8 cellular contexts compared by ENCODE assay signal in the genomic region with DNA sequence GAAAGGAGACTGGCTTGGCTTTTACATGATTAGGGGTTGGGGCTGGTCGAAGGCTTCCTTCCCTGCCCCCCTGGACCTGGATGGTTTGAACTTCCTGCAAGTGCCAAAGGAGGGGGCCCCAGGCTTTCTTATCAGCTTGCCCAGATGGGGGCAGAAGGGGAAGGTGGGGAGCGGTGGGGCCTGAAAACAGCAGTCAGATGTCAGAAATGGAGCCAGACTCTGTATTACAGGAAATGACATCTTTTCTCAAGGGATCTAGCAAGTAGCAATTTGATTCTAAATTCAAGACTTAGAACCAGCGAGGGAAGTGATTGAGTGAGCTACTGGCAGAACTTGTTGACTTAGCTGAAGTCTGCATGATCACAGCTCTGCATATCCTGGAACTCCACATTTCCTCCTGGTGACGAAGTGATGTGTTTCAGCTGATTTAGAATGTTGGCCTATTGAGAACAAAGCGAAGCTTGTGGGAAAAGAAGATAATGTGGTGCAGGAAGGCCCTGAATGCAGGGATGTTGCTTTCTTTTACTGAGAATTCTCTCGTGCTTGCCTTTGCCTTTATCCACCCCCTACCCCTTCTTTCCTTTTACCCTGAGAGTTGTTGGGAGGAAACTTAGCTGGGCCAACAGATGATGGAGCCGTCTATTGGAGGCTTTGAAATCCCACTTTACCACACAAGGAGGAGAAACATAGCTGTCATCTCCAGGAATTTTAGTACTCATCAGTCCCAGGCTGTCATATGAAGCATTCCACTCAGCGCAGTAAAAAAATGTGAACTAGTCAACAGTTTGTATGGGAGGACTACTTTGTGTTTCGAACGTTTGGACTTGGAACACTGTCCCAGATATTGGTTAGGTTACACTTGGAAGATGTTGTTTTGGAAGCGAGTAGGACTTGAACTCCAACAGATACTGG. TPM values are rescaled to one million over a fixed set of nuclear protein-coding genes. Genes with fewer than 3 reads are reported as not detected.
DNase-seq lines count a peak whose midpoint lies in the region; ATAC-seq and TF ChIP-seq lines count a peak whose summit lies in the region.

No MANE protein-coding gene starts in this region.

- DNase-seq in GM12865 (ENCODE audit: low read depth) = peak; percentile 78
- peak; percentile 88 for DNase-seq in Jurkat, Clone E6-1 (ENCODE audit: low read depth, low spot score)
- peak; percentile 39 for DNase-seq in mucosa of gallbladder (ENCODE audit: low spot score)
- no peak for DNase-seq in NCI-H1417 treated with DMSO at 0.1 percent for 48 hours (lab: John Stamatoyannopoulos, UW)
- no peak for DNase-seq in MV-4-11 (lab: John Stamatoyannopoulos, UW)
- no peak for DNase-seq in DMS79 treated with DMSO at 0.1 percent for 48 hours (lab: John Stamatoyannopoulos, UW)

- peak; percentile 34 for TF ChIP-seq CTCF in GM12865 (IDR thresholded peaks at IDR 0.05; ENCODE audit: insufficient read depth, low read depth, low read length, missing control alignments)

- ATAC-seq in GM21515 (IDR thresholded peaks at IDR 0.05; ENCODE audit: unreplicated experiment) = peak; percentile 57

- H3K27ac ChIP-seq in cingulate gyrus (ENCODE audit: low read depth, low read length) = peak overlapping the region; percentile 50

- 0 out of 2 replicates have a peak overlapping the region, but pooled peaks have one; percentile 5 for H3K4me3 ChIP-seq in GM12865 (ENCODE audit: low read depth, low read length)
- H3K4me3 ChIP-seq in Jurkat, Clone E6-1 (ENCODE audit: low read length) = peak overlapping the region; percentile 35

RNA-seq across cellular contexts. Expression of a gene that starts 43.2 kb away (rescaled TPM):
- 43.3 TPM for polyA plus RNA-seq in Jurkat, Clone E6-1 (2012; ENCODE audit: insufficient read depth, insufficient read length)
- 69.3 TPM for total RNA-seq in mucosa of gallbladder

Comparison
In these comparisons a context has a peak if more than half of its experiments do, and no peak if none do; other contexts are left out.
1. DNase-seq: peak in GM12865 (single experiment), Jurkat, Clone E6-1 (single experiment) and mucosa of gallbladder (single experiment); none in NCI-H1417 treated with DMSO at 0.1 percent for 48 hours (single experiment), MV-4-11 (single experiment) and DMS79 treated with DMSO at 0.1 percent for 48 hours (single experiment).